10 cellular contexts compared by ENCODE assay signal in the genomic region with DNA sequence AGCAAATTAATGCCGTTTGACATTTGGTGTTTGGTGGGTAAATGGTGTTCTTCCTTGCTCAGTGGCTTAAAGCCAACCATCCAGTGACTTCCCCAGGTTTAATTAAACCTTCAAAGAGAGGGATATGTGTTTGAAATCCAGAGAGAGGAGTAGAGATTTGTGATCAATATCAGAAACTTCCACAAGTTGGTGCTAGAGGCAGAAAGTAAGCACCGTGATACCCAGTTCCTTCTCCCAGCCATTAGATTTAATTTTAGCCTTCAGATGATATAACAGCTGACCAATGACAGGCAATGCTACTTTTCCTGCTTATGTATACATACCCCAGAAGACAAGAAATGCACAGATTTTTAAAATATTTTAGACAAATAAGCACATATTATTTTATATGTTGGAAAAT.
DNase-seq lines count a peak whose midpoint lies in the region; ATAC-seq, FAIRE-seq and TF ChIP-seq lines count a peak whose summit lies in the region.
"Had no signal": no experiment of that assay in that cellular context is flagged by ENCODE, and none has a peak within 500 bp of the region (broad histone marks: within the 10 kb centered on the region; RNA-seq: fewer than 3 reads in every experiment).

No MANE protein-coding gene starts in this region.

- H3F3A ChIP-seq in smooth muscle cell (ENCODE audit: low read depth) = no peaks in the 10 kb centered on the region

- in situ Hi-C loops in Panc1 (cut with HindIII; ENCODE audit: low pct_unique_long_range_greater_than_20kb, low sequenced_read_pairs) = no loop called here

- no peak overlapping the region for H3K4me3 ChIP-seq in Panc1 (ENCODE audit: low read depth in 2 of 2, low read length in 2 of 2)
- no peak overlapping the region for H3K4me3 ChIP-seq in foreskin fibroblast (ENCODE audit: low read depth in 1 of 2, low read length in 2 of 2)
- no peak overlapping the region for H3K4me3 ChIP-seq in smooth muscle cell
- H3K4me3 ChIP-seq in pancreas = no peak overlapping the region

- no peaks in the 10 kb centered on the region for H3K27me3 ChIP-seq in Panc1 (ENCODE audit: control insufficient read depth, insufficient read depth, low read length)
- no peaks in the 10 kb centered on the region for H3K27me3 ChIP-seq in smooth muscle cell (ENCODE audit: low read depth)
- no peaks in the 10 kb centered on the region for H3K27me3 ChIP-seq in pancreas

- H3K9me3 ChIP-seq in Panc1 (ENCODE audit: control insufficient read depth, insufficient read depth, low read depth, low read length) = no peaks in the 10 kb centered on the region
- no peaks in the 10 kb centered on the region for H3K9me3 ChIP-seq in smooth muscle cell (replicated peaks; ENCODE audit: low read depth)
- H3K9me3 ChIP-seq in pancreas = no peaks in the 10 kb centered on the region

- no peak overlapping the region for H3K9ac ChIP-seq in smooth muscle cell (ENCODE audit: low read depth)

- intact Hi-C loops in Panc1 (cut with micrococcal nuclease; ENCODE audit: unreplicated experiment) = loop anchor here (5.0 kb wide), 1 partner anchor 64 kb away; no protein-coding TSS in a partner anchor
- intact Hi-C loops in pancreas (cut with DNase I) = no loop called here

- peak; percentile 27; the same call in 1 of the 2 replicates for TF ChIP-seq CTCF in Panc1 (IDR thresholded peaks at IDR 0.05)
- TF ChIP-seq CTCF in foreskin fibroblast (IDR thresholded peaks at IDR 0.05; ENCODE audit: low read depth, low read length) = peak; percentile 65
- TF ChIP-seq CTCF in smooth muscle cell (IDR thresholded peaks at IDR 0.05; ENCODE audit: borderline replicate concordance, insufficient read depth, poor library complexity, severe bottlenecking) = peak; percentile 25
- TF ChIP-seq CTCF in pancreas (IDR thresholded peaks at IDR 0.05) = no peak

- DNase-seq in DMS 273 (lab: John Stamatoyannopoulos, UW; ENCODE audit: unreplicated experiment) (peak; percentile 46), DMS 273 treated with DMSO at 0.1 percent for 48 hours (lab: John Stamatoyannopoulos, UW) (no peak), Panc1 (ENCODE audit: low read depth, low spot score) (no peak), foreskin fibroblast (peak; percentile 0 to 8), smooth muscle cell (lab: John Stamatoyannopoulos, UW; ENCODE audit: unreplicated experiment) (no peak), HPDE6-E6E7 (ENCODE audit: extremely low spot score) (no peak), pancreas (no peak), ureter (ENCODE audit: low spot score) (no peak)
- DNase-seq: NCI-H2029 treated with DMSO at 0.1 percent for 48 hours had no signal

- H4K20me1 ChIP-seq in smooth muscle cell (ENCODE audit: low read depth) = no peaks in the 10 kb centered on the region

- no peak overlapping the region for H2AFZ ChIP-seq in smooth muscle cell (ENCODE audit: low read depth)

- ATAC-seq in Panc1 (no peak), pancreas (no peak)

- no peak for FAIRE-seq in pancreas (lab: Jason Lieb, UNC)
- FAIRE-seq: A204.1 had no signal

- POLR2A ChIA-PET in Panc1 (lab: Charles Lee) = no interaction called here

- H3K27ac ChIP-seq in Panc1 (ENCODE audit: low read length) (no peak overlapping the region), smooth muscle cell (ENCODE audit: low read depth) (no peak overlapping the region), pancreas (no peak overlapping the region)

- H3K36me3 ChIP-seq in Panc1 (ENCODE audit: control insufficient read depth, insufficient read depth, low read length) (no peaks in the 10 kb centered on the region), smooth muscle cell (ENCODE audit: low read depth) (no peaks in the 10 kb centered on the region), pancreas (no peaks in the 10 kb centered on the region)

- H3K4me2 ChIP-seq in smooth muscle cell = no peak overlapping the region

- CTCF ChIA-PET in Panc1 (lab: Charles Lee) = no interaction called here

- H3K4me1 ChIP-seq in Panc1 (ENCODE audit: control insufficient read depth, insufficient read depth, low read length) (no peaks in the 10 kb centered on the region), smooth muscle cell (ENCODE audit: low read depth) (peaks cover 16% of the 10 kb centered on the region), pancreas (no peaks in the 10 kb centered on the region)

- no peaks in the 10 kb centered on the region for H3K79me2 ChIP-seq in smooth muscle cell (ENCODE audit: low read depth)

- whole genome bisulfite sequencing in smooth muscle cell (ENCODE audit: low lambda C conversion rate) = 13% methylated on average over 2 of the region's 2 CpGs
- 4 to 5% methylated on average over 2 of the region's 2 CpGs for WGBS in pancreas, 2 donors

- BruUV-seq in Panc1 (replicated peaks; lab: Mats Ljungman, UMichigan) = no TSS peak

Comparison
In these comparisons a context has a peak if more than half of its experiments do, and no peak if none do; other contexts are left out.
1. DNase-seq: peak in DMS 273 (single experiment) and foreskin fibroblast (2 of 2); none in DMS 273 treated with DMSO at 0.1 percent for 48 hours (single experiment), Panc1 (single experiment), smooth muscle cell (single experiment), HPDE6-E6E7 (single experiment), pancreas (0 of 6) and ureter (single experiment).
2. CTCF ChIP-seq: peak in Panc1 (single experiment), foreskin fibroblast (single experiment) and smooth muscle cell (single experiment); none in pancreas (0 of 4).